In genomic region chr3:8607285-8608040, GRCh38 we compare ENCODE assay signal across 8 cellular contexts. TPM values are rescaled to one million over a fixed set of nuclear protein-coding genes. Genes with fewer than 3 reads are reported as not detected.
DNase-seq lines count a peak whose midpoint lies in the region; ATAC-seq and TF ChIP-seq lines count a peak whose summit lies in the region.

No MANE protein-coding gene starts in this region.

- H3K9me3 ChIP-seq in mucosa of descending colon: no peaks in the 10 kb centered on the region

- ATAC-seq in mucosa of descending colon (peak; percentile 67), GM18520 (IDR thresholded peaks at IDR 0.05; ENCODE audit: unreplicated experiment) (no peak), HG02798 (IDR thresholded peaks at IDR 0.05; ENCODE audit: poor library complexity, unreplicated experiment) (no peak)

- intact Hi-C loops in mucosa of descending colon (cut with DNase I, micrococcal nuclease): no loop called here

- no peak overlapping the region for H3K4me3 ChIP-seq in mucosa of descending colon

- H3K4me1 ChIP-seq in mucosa of descending colon (ENCODE audit: low read depth): no peaks in the 10 kb centered on the region

- DNase-seq in NCI-H510A treated with DMSO at 0.1 percent for 48 hours (lab: John Stamatoyannopoulos, UW) (peak; percentile 0), NCI-H510A (lab: John Stamatoyannopoulos, UW) (no peak), NCI-H226 (peak; percentile 54), erythroblast (lab: John Stamatoyannopoulos, UW) (peak; percentile 6 to 11), mucosa of descending colon (peak in 2 of 3 donors; percentile 33 to 38)
- DNase-seq in activated CD4-positive, CD25-positive, alpha-beta regulatory T cell treated with anti-CD3 and anti-CD28 coated beads, Interleukin-2, amount 50 U/mL, for 72 hours: no peak

- no peaks in the 10 kb centered on the region for H3K36me3 ChIP-seq in mucosa of descending colon (ENCODE audit: low read depth)

- TF ChIP-seq CTCF in mucosa of descending colon (IDR thresholded peaks at IDR 0.05): no peak

- no peak for TF ChIP-seq POLR2A in erythroblast (IDR thresholded peaks at IDR 0.05; ENCODE audit: low read length)

RNA-seq across cellular contexts. Expression of gene SSUH2, which starts 37.1 kb away (rescaled TPM):
- 1 to 10 TPM; 3.7 to 5.3 (median 4.5) TPM for total RNA-seq in mucosa of descending colon

Comparison
In these comparisons a context has a peak if more than half of its experiments do, and no peak if none do; other contexts are left out.
1. DNase-seq: peak in NCI-H510A treated with DMSO at 0.1 percent for 48 hours (single experiment), NCI-H226 (single experiment), erythroblast (2 of 2) and mucosa of descending colon (2 of 3); none in NCI-H510A (single experiment) and activated CD4-positive, CD25-positive, alpha-beta regulatory T cell treated with anti-CD3 and anti-CD28 coated beads, Interleukin-2, amount 50 U/mL, for 72 hours (single experiment).